13 cellular contexts compared by ENCODE assay signal in the genomic region with DNA sequence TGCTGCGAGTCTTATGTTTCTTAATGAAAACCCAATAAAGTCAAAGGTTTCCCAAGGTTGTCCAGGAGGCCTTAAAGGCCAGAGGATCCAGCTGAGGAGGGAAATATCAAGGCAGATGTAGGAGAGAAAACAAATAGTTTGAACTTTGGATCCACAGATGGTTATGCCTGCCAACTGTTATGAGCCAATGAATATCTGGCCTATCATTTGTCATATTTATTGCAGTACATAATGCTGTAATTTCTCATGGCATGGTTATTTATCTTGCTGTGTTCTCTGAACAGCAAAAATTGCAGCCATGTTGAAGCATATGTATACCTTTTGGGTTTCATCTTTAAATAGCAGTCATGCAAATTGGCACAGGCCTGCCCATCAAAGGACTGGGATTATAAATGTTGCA. TPM values are rescaled to one million over a fixed set of nuclear protein-coding genes. Genes with fewer than 3 reads are reported as not detected.
"Had no signal": no experiment of that assay in that cellular context is flagged by ENCODE, and none has a peak within 500 bp of the region (broad histone marks: within the 10 kb centered on the region; RNA-seq: fewer than 3 reads in every experiment).

No MANE protein-coding gene starts in this region.

- H3K36me3 ChIP-seq: colonic mucosa, gastrocnemius medialis, right atrium auricular region, suprapubic skin, upper lobe of left lung had no signal

- ATAC-seq: gastrocnemius medialis, T-helper 17 cell had no signal

- H3K27ac ChIP-seq: colonic mucosa, gastrocnemius medialis, right atrium auricular region, suprapubic skin, upper lobe of left lung had no signal

- H3K4me3 ChIP-seq: colonic mucosa, gastrocnemius medialis, right atrium auricular region, suprapubic skin, upper lobe of left lung had no signal

- H3K27me3 ChIP-seq: colonic mucosa, gastrocnemius medialis, right atrium auricular region, suprapubic skin, upper lobe of left lung had no signal

- H3K9me3 ChIP-seq: colonic mucosa, gastrocnemius medialis, right atrium auricular region, suprapubic skin, upper lobe of left lung had no signal

- H3K4me1 ChIP-seq: colonic mucosa, gastrocnemius medialis, suprapubic skin had no signal

- DNase-seq: activated CD4-positive, alpha-beta T cell treated with anti-CD3 and anti-CD28 coated beads, Interleukin-2, amount 50 U/mL, for 1 hour; activated naive CD4-positive, alpha-beta T cell treated with anti-CD3 and anti-CD28 coated beads, Interleukin-2, amount 10 ng/mL, durations not matched to agents 7 days and 5 days; caudate nucleus; colonic mucosa; gastrocnemius medialis; naive B cell; stimulated activated CD4-positive, alpha-beta T cell treated with anti-CD3 and anti-CD28 coated beads, Interleukin-2, amount 100 ng/mL, for 24 hours; stimulated activated naive CD4-positive, alpha-beta T cell treated with Interleukin-2 at 50 U/mL for 16 hours; T-helper 17 cell; upper lobe of left lung had no signal

RNA-seq across cellular contexts. Expression of gene CAVIN2, which starts 38.2 kb away (rescaled TPM):
- total RNA-seq: activated T-helper 2 cell treated with anti-CD3 and anti-CD28 coated beads, Interferon-gamma antibody, Interleukin-2, Interleukin-4, amounts not matched to agents 10 μg/mL and 5 μg/mL and 100 μg/mL, durations not matched to agents 14 hours and 24 hours and 36 hours had no signal
